In genomic region chr4:8761167-8761823, GRCh38 we compare ENCODE assay signal across 1 cellular context.
TF ChIP-seq lines count a peak whose summit lies in the region.

No MANE protein-coding gene starts in this region.

TF ChIP-seq in A549, 52 proteins besides CTCF, POLR2A, EP300 and RAD21:
- TF ChIP-seq CEBPB (IDR thresholded peaks at IDR 0.05) (no peak), CBX2 (IDR thresholded peaks at IDR 0.05; ENCODE audit: borderline replicate concordance, low read depth) (no peak), KDM1A (IDR thresholded peaks at IDR 0.05; ENCODE audit: low read depth) (no peak), ESRRA (IDR thresholded peaks at IDR 0.05; ENCODE audit: borderline replicate concordance, low read length) (no peak), FOSB (CRISPR knock-in tag; IDR thresholded peaks at IDR 0.05) (no peak), MAFK (IDR thresholded peaks at IDR 0.05; ENCODE audit: partially characterized antibody) (no peak), EHF (CRISPR knock-in tag; IDR thresholded peaks at IDR 0.05) (no peak), FOXS1 (CRISPR knock-in tag; IDR thresholded peaks at IDR 0.05) (no peak), GATA3 (IDR thresholded peaks at IDR 0.05; ENCODE audit: borderline replicate concordance) (no peak), NFE2L2 (conservative IDR thresholded peaks at IDR 0.05; ENCODE audit: low read length) (no peak), RNF2 (IDR thresholded peaks at IDR 0.05; ENCODE audit: borderline replicate concordance, low read depth) (no peak), HES2 (IDR thresholded peaks at IDR 0.05) (no peak), RARB (CRISPR knock-in tag; IDR thresholded peaks at IDR 0.05) (no peak)
- TF ChIP-seq, protein P1, sequence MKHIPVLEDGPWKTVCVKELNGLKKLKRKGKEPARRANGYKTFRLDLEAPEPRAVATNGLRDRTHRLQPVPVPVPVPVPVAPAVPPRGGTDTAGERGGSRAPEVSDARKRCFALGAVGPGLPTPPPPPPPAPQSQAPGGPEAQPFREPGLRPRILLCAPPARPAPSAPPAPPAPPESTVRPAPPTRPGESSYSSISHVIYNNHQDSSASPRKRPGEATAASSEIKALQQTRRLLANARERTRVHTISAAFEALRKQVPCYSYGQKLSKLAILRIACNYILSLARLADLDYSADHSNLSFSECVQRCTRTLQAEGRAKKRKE (CRISPR knock-in tag; IDR thresholded peaks at IDR 0.05; ENCODE audit: low read depth): no peak
- TF ChIP-seq, protein P2, sequence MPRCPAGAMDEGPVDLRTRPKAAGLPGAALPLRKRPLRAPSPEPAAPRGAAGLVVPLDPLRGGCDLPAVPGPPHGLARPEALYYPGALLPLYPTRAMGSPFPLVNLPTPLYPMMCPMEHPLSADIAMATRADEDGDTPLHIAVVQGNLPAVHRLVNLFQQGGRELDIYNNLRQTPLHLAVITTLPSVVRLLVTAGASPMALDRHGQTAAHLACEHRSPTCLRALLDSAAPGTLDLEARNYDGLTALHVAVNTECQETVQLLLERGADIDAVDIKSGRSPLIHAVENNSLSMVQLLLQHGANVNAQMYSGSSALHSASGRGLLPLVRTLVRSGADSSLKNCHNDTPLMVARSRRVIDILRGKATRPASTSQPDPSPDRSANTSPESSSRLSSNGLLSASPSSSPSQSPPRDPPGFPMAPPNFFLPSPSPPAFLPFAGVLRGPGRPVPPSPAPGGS (IDR thresholded peaks at IDR 0.05): no peak
